In genomic region chr18:4454548-4455112, GRCh38 we compare ENCODE assay signal across 1 cellular context.
TF ChIP-seq lines count a peak whose summit lies in the region.

No MANE protein-coding gene starts in this region.

TF ChIP-seq in GM23338, 12 proteins besides CTCF, POLR2A, EP300 and RAD21 (continued from another document):
- TF ChIP-seq ZNF462 (CRISPR knock-in tag; IDR thresholded peaks at IDR 0.05) (no peak), REST (IDR thresholded peaks at IDR 0.05; ENCODE audit: unreplicated experiment) (no peak), ZNF331 (CRISPR knock-in tag; IDR thresholded peaks at IDR 0.05; ENCODE audit: low read depth) (no peak), ZNF114 (CRISPR knock-in tag; IDR thresholded peaks at IDR 0.05) (no peak), JUNB (IDR thresholded peaks at IDR 0.05; ENCODE audit: unreplicated experiment) (no peak), NANOG (IDR thresholded peaks at IDR 0.05; ENCODE audit: borderline replicate concordance) (no peak), STAT1 (IDR thresholded peaks at IDR 0.05; ENCODE audit: unreplicated experiment) (no peak), ETS1 (IDR thresholded peaks at IDR 0.05) (no peak), CREB1 (CRISPR knock-in tag; IDR thresholded peaks at IDR 0.05; ENCODE audit: low read depth) (no peak)
